9 cellular contexts compared by ENCODE assay signal in genomic region chr5:95728494-95729114, GRCh38. TPM values are rescaled to one million over a fixed set of nuclear protein-coding genes. Genes with fewer than 3 reads are reported as not detected.
DNase-seq lines count a peak whose midpoint lies in the region; ATAC-seq and TF ChIP-seq lines count a peak whose summit lies in the region.
"Had no signal": no experiment of that assay in that cellular context is flagged by ENCODE, and none has a peak within 500 bp of the region (broad histone marks: within the 10 kb centered on the region; RNA-seq: fewer than 3 reads in every experiment).

No MANE protein-coding gene starts in this region.

- H3K9me3 ChIP-seq in left ventricle myocardium inferior (replicated peaks): no peaks in the 10 kb centered on the region
- H3K9me3 ChIP-seq in subcutaneous abdominal adipose tissue (ENCODE audit: control insufficient read depth in 5 of 5, low read length in 5 of 5): no peaks in the 10 kb centered on the region

- H3K36me3 ChIP-seq in left ventricle myocardium inferior: no peaks in the 10 kb centered on the region
- no peaks in the 10 kb centered on the region for H3K36me3 ChIP-seq in subcutaneous abdominal adipose tissue (ENCODE audit: control insufficient read depth in 5 of 5, insufficient read depth in 5 of 5, low read length in 5 of 5)

- H3K4me1 ChIP-seq in left ventricle myocardium inferior (peaks cover 81% of the 10 kb centered on the region), foreskin keratinocyte (peaks cover 8% of the 10 kb centered on the region), subcutaneous abdominal adipose tissue (ENCODE audit: control insufficient read depth in 5 of 5, insufficient read depth in 5 of 5, low read length in 5 of 5) (peaks cover 2 to 66% (median 56%) of the 10 kb centered on the region in 5 donors)

- no peak overlapping the region for H3K9ac ChIP-seq in subcutaneous abdominal adipose tissue (ENCODE audit: low read length in 5 of 5)

- no peak overlapping the region for H3K4me3 ChIP-seq in left ventricle myocardium inferior
- no peak overlapping the region for H3K4me3 ChIP-seq in subcutaneous abdominal adipose tissue (ENCODE audit: low read depth in 1 of 5, low read length in 5 of 5)

- no peak for DNase-seq in left ventricle myocardium inferior
- no peak for DNase-seq in Right ventricle myocardium superior
- DNase-seq in RPMI7951 (ENCODE audit: low read depth): peak; percentile 63
- peak in 1 of 2 donors; percentile 53 for DNase-seq in foreskin keratinocyte
- no peak for DNase-seq in NOMO-1 treated with dmso at 0.1 percent for 144 hours (lab: John Stamatoyannopoulos, UW; ENCODE audit: unreplicated experiment)

- no peak for ATAC-seq in Right ventricle myocardium superior (ENCODE audit: poor library complexity)
- ATAC-seq in foreskin keratinocyte: peak; percentile 29
- no peak for ATAC-seq in HG02759 (IDR thresholded peaks at IDR 0.05; ENCODE audit: unreplicated experiment)
- no peak for ATAC-seq in GM21723 (IDR thresholded peaks at IDR 0.05; ENCODE audit: unreplicated experiment)

- intact Hi-C loops in left ventricle myocardium inferior (cut with micrococcal nuclease): no loop called here
- intact Hi-C loops in Right ventricle myocardium superior (cut with DNase I): no loop called here

- H3K27ac ChIP-seq in left ventricle myocardium inferior (replicated peaks) (peak overlapping the region; percentile 97), foreskin keratinocyte (peak overlapping the region; percentile 2), subcutaneous abdominal adipose tissue (ENCODE audit: low read depth, low read length) (peak overlapping the region; percentile 25)

- TF ChIP-seq CTCF in left ventricle myocardium inferior (IDR thresholded peaks at IDR 0.05; ENCODE audit: borderline replicate concordance): no peak
- TF ChIP-seq CTCF in foreskin keratinocyte (conservative IDR thresholded peaks at IDR 0.05): no peak

- no peaks in the 10 kb centered on the region for H3K27me3 ChIP-seq in left ventricle myocardium inferior (ENCODE audit: low read depth)
- H3K27me3 ChIP-seq in foreskin keratinocyte: peaks cover 23% of the 10 kb centered on the region
- H3K27me3 ChIP-seq in subcutaneous abdominal adipose tissue (ENCODE audit: control insufficient read depth in 5 of 5, insufficient read depth in 4 of 5, low read length in 5 of 5): no peaks in the 10 kb centered on the region

RNA-seq across cellular contexts. Expression of gene RHOBTB3, which starts 2.5 kb away (rescaled TPM):
- 79.7 TPM for total RNA-seq in left ventricle myocardium inferior
- total RNA-seq in Right ventricle myocardium superior: 81.1 TPM
- 64.2 and 70.2 TPM in 2 replicates for total RNA-seq in RPMI7951 (2014; rRNA removed; shearing (Covaris generic))
- total RNA-seq in foreskin keratinocyte: 2.4 and 2.8 TPM in 2 replicates
- polyA plus RNA-seq in foreskin keratinocyte: 0.45 and 0.50 TPM in 2 replicates

RNA-seq across cellular contexts. Expression of gene SPATA9, which starts 45.8 kb away (rescaled TPM):
- not detected for total RNA-seq in left ventricle myocardium inferior
- total RNA-seq in Right ventricle myocardium superior: not detected
- 0.36 TPM in 1 of 2 replicates, not detected in the other for total RNA-seq in RPMI7951 (2014; rRNA removed; shearing (Covaris generic))
- not detected in 2 replicates for total RNA-seq in foreskin keratinocyte
- polyA plus RNA-seq in foreskin keratinocyte: not detected in 2 replicates
- polyA plus RNA-seq: CD14-positive monocyte had no signal

Comparison
In these comparisons a context has a peak if more than half of its experiments do, and no peak if none do; other contexts are left out.
1. H3K27ac ChIP-seq: peak in every context shown above with its lines; median percentile 97 in left ventricle myocardium inferior; 25 in subcutaneous abdominal adipose tissue; 2 in foreskin keratinocyte.
2. RNA of gene RHOBTB3, which starts 2.5 kb away (total RNA-seq): 81.1 TPM in Right ventricle myocardium superior (single experiment), 79.7 TPM in left ventricle myocardium inferior (single experiment) and 64.2 to 70.2 TPM in RPMI7951; 2.4 to 2.8 TPM in foreskin keratinocyte; every median in the first group is over 10 times any median in the second.